In the genomic region with DNA sequence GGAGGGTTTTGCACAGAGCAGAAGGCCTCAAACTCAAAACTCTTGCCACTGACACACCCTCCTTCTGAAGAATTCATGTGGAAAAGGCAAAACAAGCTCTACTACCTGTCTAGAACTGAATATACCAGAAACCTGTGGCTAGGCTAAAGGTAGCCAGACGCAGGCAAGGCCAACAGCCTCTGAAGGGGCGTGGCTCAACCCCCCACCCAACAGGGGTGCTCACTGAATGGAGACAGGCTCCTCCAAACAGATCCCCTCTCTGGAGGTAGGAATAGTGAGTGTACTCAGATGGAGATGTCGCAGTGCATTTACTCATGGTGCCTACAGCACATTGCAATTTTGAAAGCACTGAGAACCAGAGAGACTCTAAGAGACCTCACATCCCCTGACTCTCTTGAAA, we compare ENCODE assay signal across 17 cellular contexts. TPM values are rescaled to one million over a fixed set of nuclear protein-coding genes. Genes with fewer than 3 reads are reported as not detected.
DNase-seq lines count a peak whose midpoint lies in the region; ATAC-seq, FAIRE-seq and TF ChIP-seq lines count a peak whose summit lies in the region.
"Had no signal": no experiment of that assay in that cellular context is flagged by ENCODE, and none has a peak within 500 bp of the region (broad histone marks: within the 10 kb centered on the region; RNA-seq: fewer than 3 reads in every experiment).

No MANE protein-coding gene starts in this region.

- H3K23me2 ChIP-seq in H1 (ENCODE audit: low read depth, low read length) = peaks cover 8% of the 10 kb centered on the region; the same call in 1 of the 2 replicates

- H3K79me1 ChIP-seq in H1 (ENCODE audit: low read depth, low read length) = 0 out of 2 replicates have a peak, but pooled peaks cover 2% of the 10 kb centered on the region

- H3K36me3 ChIP-seq in H1 (ENCODE audit: control insufficient read depth in 2 of 4, insufficient read depth in 4 of 4, low read length in 3 of 4) (no peaks in the 10 kb centered on the region), smooth muscle cell (ENCODE audit: low read depth) (no peaks in the 10 kb centered on the region)
- H3K36me3 ChIP-seq: thyroid gland had no signal

- no peaks in the 10 kb centered on the region for H3K27me3 Mint-ChIP-seq in activated CD4-positive, alpha-beta memory T cell treated with anti-CD3 and anti-CD28 coated beads for 36 hours
- peaks cover 26% of the 10 kb centered on the region for H3K27me3 Mint-ChIP-seq in type B pancreatic cell

- H4K5ac ChIP-seq in H1 (ENCODE audit: insufficient read length, low read depth, low read length) = no peak overlapping the region

- TF ChIP-seq POLR2A in H1 (IDR thresholded peaks at IDR 0.05; ENCODE audit: control extremely low read depth in 1 of 2, low read depth in 2 of 2, low read length in 2 of 2) = no peak

- no peak overlapping the region for H3K23ac ChIP-seq in H1 (ENCODE audit: insufficient read length)

- intact Hi-C loops in activated CD4-positive, alpha-beta memory T cell treated with anti-CD3 and anti-CD28 coated beads for 36 hours (cut with micrococcal nuclease) = loop anchor here (1.0 to 10.0 kb wide), 3 partner anchors 8 to 1280 kb away; a partner anchor contains a TSS

- no peak for FAIRE-seq in H1 (lab: Jason Lieb, UNC)
- FAIRE-seq: endothelial cell of umbilical vein had no signal

- peak overlapping the region; percentile 59 for H3K4me3 Mint-ChIP-seq in activated CD4-positive, alpha-beta memory T cell treated with anti-CD3 and anti-CD28 coated beads for 36 hours
- H3K4me3 Mint-ChIP-seq in type B pancreatic cell = peak overlapping the region; percentile 73

- H3K14ac ChIP-seq in H1 (ENCODE audit: insufficient read length) = no peak overlapping the region

- no peak overlapping the region for H3K4me3 ChIP-seq in H1 (ENCODE audit: extremely low read depth in 1 of 4, insufficient read depth in 2 of 4, low read depth in 3 of 4, low read length in 4 of 4)
- no peak overlapping the region for H3K4me3 ChIP-seq in smooth muscle cell
- H3K4me3 ChIP-seq: thyroid gland had no signal

- H2AFZ ChIP-seq in H1 (ENCODE audit: low read length) (peak overlapping the region; percentile 34; the same call in 1 of the 2 replicates), smooth muscle cell (ENCODE audit: low read depth) (no peak overlapping the region)

- H3K27ac ChIP-seq in H1 (ENCODE audit: low read depth, low read length) = no peak overlapping the region
- no peak overlapping the region for H3K27ac ChIP-seq in smooth muscle cell (ENCODE audit: low read depth)
- H3K27ac ChIP-seq: thyroid gland had no signal

- TF ChIP-seq CTCF in H1 (IDR thresholded peaks at IDR 0.05; ENCODE audit: control extremely low read depth in 1 of 3, insufficient read depth in 1 of 3, low read depth in 1 of 3, low read length in 3 of 3) (no peak), type B pancreatic cell (conservative IDR thresholded peaks at IDR 0.05) (no peak), smooth muscle cell (IDR thresholded peaks at IDR 0.05; ENCODE audit: borderline replicate concordance, insufficient read depth, poor library complexity, severe bottlenecking) (no peak)

- H4K20me1 ChIP-seq in H1 (replicated peaks in 1 of 2; ENCODE audit: control insufficient read depth in 1 of 2, insufficient read depth in 2 of 2, low read length in 2 of 2) (peaks cover 0 to 1% of the 10 kb centered on the region in 2 experiments), smooth muscle cell (ENCODE audit: low read depth) (peaks cover 19% of the 10 kb centered on the region)

- peak overlapping the region; percentile 54 for H3K27ac Mint-ChIP-seq in activated CD4-positive, alpha-beta memory T cell treated with anti-CD3 and anti-CD28 coated beads for 36 hours
- peak overlapping the region; percentile 94 for H3K27ac Mint-ChIP-seq in type B pancreatic cell

- CTCF ChIA-PET in activated CD4-positive, alpha-beta memory T cell treated with anti-CD3 and anti-CD28 coated beads for 36 hours (lab: Charles Lee) = no interaction called here
- CTCF ChIA-PET in H1 (lab: Charles Lee; ENCODE audit: partially characterized antibody) = interaction anchor here (1.0 kb wide), 1 partner anchor 96 kb away, joined by 3 read pairs; no protein-coding TSS in a partner anchor

- WGBS in H1 (ENCODE audit: extremely low coverage in 1 of 2, insufficient coverage in 1 of 2, insufficient read length in 1 of 2, insufficient replicate concordance in 2 of 2, low coverage in 1 of 2, low lambda C conversion rate in 2 of 2, missing lambda C conversion rate in 1 of 2), 2 experiments = 73% methylated on average over 3 of the region's 3 CpGs; no CpG with 5 or more reads in 1 of the 2 experiments
- WGBS in smooth muscle cell (ENCODE audit: low lambda C conversion rate) = 93% methylated on average over 3 of the region's 3 CpGs

- H3K4ac ChIP-seq in H1 (replicated peaks; ENCODE audit: insufficient read length, low read depth, low read length) = no peak overlapping the region

- H2BK12ac ChIP-seq in H1 (ENCODE audit: low read depth, low read length) = no peak overlapping the region

- no peak for ATAC-seq in HG02759 (IDR thresholded peaks at IDR 0.05; ENCODE audit: unreplicated experiment)
- ATAC-seq: SK-N-SH treated with all-trans-retinoic acid at 6 μM for 48 hours had no signal

- no peak overlapping the region for H3K18ac ChIP-seq in H1 (ENCODE audit: extremely low read depth, low read length)

- H3K4me1 Mint-ChIP-seq in activated CD4-positive, alpha-beta memory T cell treated with anti-CD3 and anti-CD28 coated beads for 36 hours (ENCODE audit: low read depth) = peaks cover 54% of the 10 kb centered on the region
- H3K4me1 Mint-ChIP-seq in type B pancreatic cell (ENCODE audit: unreplicated experiment) = peaks cover 18% of the 10 kb centered on the region

- no peak for TF ChIP-seq RAD21 in H1 (IDR thresholded peaks at IDR 0.05 in 1 of 2, conservative IDR thresholded peaks at IDR 0.05 in 1 of 2; ENCODE audit: low read depth in 2 of 2, low read length in 2 of 2)

- no peak overlapping the region for H4K8ac ChIP-seq in H1 (ENCODE audit: extremely low read depth, insufficient read depth, low read length)

- H3K9me3 ChIP-seq in H1 (ENCODE audit: insufficient read depth in 2 of 2, low read depth in 1 of 2, low read length in 1 of 2) (no peaks in the 10 kb centered on the region), smooth muscle cell (replicated peaks; ENCODE audit: low read depth) (no peaks in the 10 kb centered on the region)
- H3K9me3 ChIP-seq: thyroid gland had no signal

- no peak overlapping the region for H2AK5ac ChIP-seq in H1 (ENCODE audit: low read depth, low read length)

- POLR2A ChIA-PET in activated CD4-positive, alpha-beta memory T cell treated with anti-CD3 and anti-CD28 coated beads for 36 hours (lab: Charles Lee) = interaction anchor here (0.7 to 1.0 kb wide), 3 partner anchors 30 to 85 kb away, joined by 4 to 6 read pairs (median 5); no protein-coding TSS in a partner anchor
- POLR2A ChIA-PET in H1 (lab: Charles Lee; ENCODE audit: partially characterized antibody) = no interaction called here

- no peak for TF ChIP-seq EP300 in H1 (IDR thresholded peaks at IDR 0.05; ENCODE audit: borderline replicate concordance in 1 of 2, low read depth in 2 of 2, low read length in 2 of 2)

- no peak overlapping the region for H4K91ac ChIP-seq in H1 (replicated peaks; ENCODE audit: insufficient read length, low read length)

- no peak overlapping the region for H2BK15ac ChIP-seq in H1 (ENCODE audit: low read length)

- no peak overlapping the region for H2BK5ac ChIP-seq in H1 (ENCODE audit: low read depth, low read length)

- H3K4me2 ChIP-seq in H1 (ENCODE audit: insufficient read depth in 1 of 2, low read depth in 2 of 2, low read length in 2 of 2) (no peak overlapping the region), smooth muscle cell (no peak overlapping the region)

- H3K27me3 ChIP-seq in H1 (replicated peaks in 1 of 4; ENCODE audit: control insufficient read depth in 3 of 4, extremely low read depth in 1 of 4, insufficient read depth in 3 of 4, low read length in 3 of 4) (peaks cover 0 to 4% (median under 1%) of the 10 kb centered on the region in 4 experiments; a peak in 4 of 7 replicates), smooth muscle cell (ENCODE audit: low read depth) (no peaks in the 10 kb centered on the region)
- H3K27me3 ChIP-seq: thyroid gland had no signal

- no peak overlapping the region for H2BK120ac ChIP-seq in H1 (replicated peaks; ENCODE audit: low read depth, low read length)

- peaks cover 13% of the 10 kb centered on the region for H3K36me3 Mint-ChIP-seq in activated CD4-positive, alpha-beta memory T cell treated with anti-CD3 and anti-CD28 coated beads for 36 hours
- no peaks in the 10 kb centered on the region for H3K36me3 Mint-ChIP-seq in type B pancreatic cell

- peaks cover 4% of the 10 kb centered on the region for H3F3A ChIP-seq in smooth muscle cell (ENCODE audit: low read depth)

- no peak overlapping the region for H2BK20ac ChIP-seq in H1 (ENCODE audit: low read length)

- peak; percentile 53 for DNase-seq in stimulated activated CD4-positive, alpha-beta T cell treated with anti-CD3 and anti-CD28 coated beads, Interleukin-15, amount 100 ng/mL, for 24 hours
- no peak for DNase-seq in stimulated activated CD4-positive, alpha-beta T cell treated with anti-CD3 and anti-CD28 coated beads, Interleukin-4, amount 100 ng/mL, for 24 hours
- DNase-seq in activated CD4-positive, alpha-beta memory T cell treated with anti-CD3 and anti-CD28 coated beads for 36 hours = peak; percentile 59
- DNase-seq in H1 (ENCODE audit: low read depth in 1 of 2, low spot score in 2 of 2) = peak in 1 of 2 experiments; percentile 50
- DNase-seq in type B pancreatic cell (ENCODE audit: extremely low spot score, unreplicated experiment) = no peak
- no peak for DNase-seq in NCI-H2171 (lab: John Stamatoyannopoulos, UW)
- no peak for DNase-seq in smooth muscle cell (lab: John Stamatoyannopoulos, UW; ENCODE audit: unreplicated experiment)
- DNase-seq: activated CD4-positive, CD25-positive, alpha-beta regulatory T cell; caudate nucleus; mesendoderm; NCI-H1092; NCI-H2227 treated with DMSO at 0.1 percent for 48 hours; OCI-M1; thyroid gland had no signal

- no peak overlapping the region for H3K56ac ChIP-seq in H1 (replicated peaks; ENCODE audit: insufficient read length, low read depth, low read length)

- H3K9me3 Mint-ChIP-seq in activated CD4-positive, alpha-beta memory T cell treated with anti-CD3 and anti-CD28 coated beads for 36 hours = no peaks in the 10 kb centered on the region
- peaks cover 6% of the 10 kb centered on the region for H3K9me3 Mint-ChIP-seq in type B pancreatic cell

- H3K4me1 ChIP-seq in H1 (replicated peaks in 1 of 4; ENCODE audit: control insufficient read depth in 3 of 4, insufficient read depth in 4 of 4, low read length in 3 of 4) = peaks cover 0 to 7% (median 2%) of the 10 kb centered on the region in 4 experiments; a peak in 3 of 7 replicates
- peaks cover 5% of the 10 kb centered on the region for H3K4me1 ChIP-seq in smooth muscle cell (ENCODE audit: low read depth)

- H3K79me2 ChIP-seq in H1 (ENCODE audit: control insufficient read depth in 1 of 2, insufficient read depth in 2 of 2, low read length in 2 of 2) = peaks cover 2 to 13% of the 10 kb centered on the region in 2 experiments; a peak in 3 of 4 replicates
- peaks cover 19% of the 10 kb centered on the region for H3K79me2 ChIP-seq in smooth muscle cell (ENCODE audit: low read depth)

- H3K9ac ChIP-seq in H1 (replicated peaks in 1 of 4; ENCODE audit: extremely low read depth in 1 of 4, low read depth in 3 of 4, low read length in 3 of 4) = no peak overlapping the region
- H3K9ac ChIP-seq in smooth muscle cell (ENCODE audit: low read depth) = no peak overlapping the region

RNA-seq across cellular contexts. Expression of a gene that starts 3.0 kb away (rescaled TPM):
- total RNA-seq in activated CD4-positive, alpha-beta memory T cell treated with anti-CD3 and anti-CD28 coated beads for 36 hours = 100 to 1,000 TPM; 175 to 176 TPM
- total RNA-seq in H1 (2021; fragmentation: NEBNext Ultra II Directional; extraction: Animal tissue kit (Norgen Biotek cat#: 25700)) = 10.5 and 11.8 TPM in 2 replicates
- 0.88 and 1.8 TPM in 2 replicates for polyA plus RNA-seq in H1 (2011; rRNA removed)
- polyA plus RNA-seq in H1 (2011; cell fraction: cytosol; rRNA removed) = 2.1 TPM
- 0.81 TPM for polyA plus RNA-seq in H1 (2011; cell fraction: nucleus; rRNA removed)
- 1.5 to 6.2 TPM (median 2.0 TPM) in 4 replicates for polyA plus RNA-seq in H1 (2012, experiment 1 of 2)
- polyA plus RNA-seq in H1 (2012, experiment 2 of 2) = 0.47 TPM
- 4.5 TPM for polyA plus RNA-seq in H1 (2013, experiment 1 of 2)
- 4.4 TPM for polyA plus RNA-seq in H1 (2013, experiment 2 of 2)
- polyA minus RNA-seq in H1 (2011; rRNA and poly(A)+ RNA removed) = 3.7 and 8.3 TPM in 2 replicates
- 4.5 TPM for polyA minus RNA-seq in H1 (2011; cell fraction: cytosol; rRNA and poly(A)+ RNA removed)
- polyA minus RNA-seq in H1 (2011; cell fraction: nucleus; rRNA and poly(A)+ RNA removed) = 6.0 TPM
- 20.0 and 27.2 TPM in 2 replicates for total RNA-seq in type B pancreatic cell (ENCODE audit: low replicate concordance)
- 165 and 190 TPM in 2 replicates for total RNA-seq in smooth muscle cell
- polyA plus RNA-seq in smooth muscle cell = 26.6 and 33.5 TPM in 2 replicates

Comparison
In these comparisons a context has a peak if more than half of its experiments do, and no peak if none do; other contexts are left out.
1. DNase-seq: peak in stimulated activated CD4-positive, alpha-beta T cell treated with anti-CD3 and anti-CD28 coated beads, Interleukin-15, amount 100 ng/mL, for 24 hours (single experiment) and activated CD4-positive, alpha-beta memory T cell treated with anti-CD3 and anti-CD28 coated beads for 36 hours (single experiment); none in stimulated activated CD4-positive, alpha-beta T cell treated with anti-CD3 and anti-CD28 coated beads, Interleukin-4, amount 100 ng/mL, for 24 hours (single experiment), type B pancreatic cell (single experiment), NCI-H2171 (single experiment) and smooth muscle cell (single experiment).